1 cellular context compared by ENCODE assay signal in the genomic region with DNA sequence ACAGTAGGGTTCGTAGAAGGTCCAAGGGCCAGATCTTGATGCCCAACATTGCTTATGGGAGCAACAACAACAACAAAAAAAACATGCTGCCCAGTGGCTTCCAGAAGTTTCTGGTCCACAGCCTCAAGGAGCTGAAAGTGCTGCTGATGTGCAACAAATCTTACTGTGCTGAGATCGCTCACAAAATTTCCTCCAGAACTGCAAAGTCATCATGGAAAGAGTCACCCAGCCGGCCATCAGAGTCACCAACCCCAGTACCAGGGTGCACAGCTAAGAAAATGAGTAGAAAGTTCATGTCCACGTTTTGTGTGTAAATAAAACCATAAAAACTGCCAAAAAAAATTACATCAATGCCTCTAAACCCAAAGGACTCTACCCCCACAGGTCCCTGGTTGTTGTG.
TF ChIP-seq lines count a peak whose summit lies in the region.

No MANE protein-coding gene starts in this region.

TF ChIP-seq in IMR-90, 13 proteins besides CTCF, POLR2A, EP300 and RAD21:
- no peak for TF ChIP-seq MAZ (IDR thresholded peaks at IDR 0.05; ENCODE audit: borderline replicate concordance, low read depth, low read length)
- no peak for TF ChIP-seq RCOR1 (IDR thresholded peaks at IDR 0.05; ENCODE audit: insufficient replicate concordance, low read length)
- no peak for TF ChIP-seq SMC3 (IDR thresholded peaks at IDR 0.05; ENCODE audit: low read depth, low read length)
- TF ChIP-seq, protein P1, sequence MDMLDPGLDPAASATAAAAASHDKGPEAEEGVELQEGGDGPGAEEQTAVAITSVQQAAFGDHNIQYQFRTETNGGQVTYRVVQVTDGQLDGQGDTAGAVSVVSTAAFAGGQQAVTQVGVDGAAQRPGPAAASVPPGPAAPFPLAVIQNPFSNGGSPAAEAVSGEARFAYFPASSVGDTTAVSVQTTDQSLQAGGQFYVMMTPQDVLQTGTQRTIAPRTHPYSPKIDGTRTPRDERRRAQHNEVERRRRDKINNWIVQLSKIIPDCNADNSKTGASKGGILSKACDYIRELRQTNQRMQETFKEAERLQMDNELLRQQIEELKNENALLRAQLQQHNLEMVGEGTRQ (IDR thresholded peaks at IDR 0.05; ENCODE audit: low read depth, low read length): no peak
- TF ChIP-seq BHLHE40 (IDR thresholded peaks at IDR 0.05; ENCODE audit: low read depth, low read length): no peak
- no peak for TF ChIP-seq MAFK (IDR thresholded peaks at IDR 0.05; ENCODE audit: low read depth, low read length)
- TF ChIP-seq FOS (IDR thresholded peaks at IDR 0.05; ENCODE audit: low read depth, low read length): no peak
- TF ChIP-seq MXI1 (IDR thresholded peaks at IDR 0.05; ENCODE audit: borderline replicate concordance, low read depth, low read length): no peak
- no peak for TF ChIP-seq NFE2L2 (IDR thresholded peaks at IDR 0.05; ENCODE audit: low read depth, low read length)
- TF ChIP-seq, protein P2, sequence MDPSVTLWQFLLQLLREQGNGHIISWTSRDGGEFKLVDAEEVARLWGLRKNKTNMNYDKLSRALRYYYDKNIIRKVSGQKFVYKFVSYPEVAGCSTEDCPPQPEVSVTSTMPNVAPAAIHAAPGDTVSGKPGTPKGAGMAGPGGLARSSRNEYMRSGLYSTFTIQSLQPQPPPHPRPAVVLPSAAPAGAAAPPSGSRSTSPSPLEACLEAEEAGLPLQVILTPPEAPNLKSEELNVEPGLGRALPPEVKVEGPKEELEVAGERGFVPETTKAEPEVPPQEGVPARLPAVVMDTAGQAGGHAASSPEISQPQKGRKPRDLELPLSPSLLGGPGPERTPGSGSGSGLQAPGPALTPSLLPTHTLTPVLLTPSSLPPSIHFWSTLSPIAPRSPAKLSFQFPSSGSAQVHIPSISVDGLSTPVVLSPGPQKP (IDR thresholded peaks at IDR 0.05; ENCODE audit: borderline replicate concordance, low read depth, low read length): no peak
- TF ChIP-seq CHD1 (IDR thresholded peaks at IDR 0.05; ENCODE audit: low read depth, low read length): no peak
- TF ChIP-seq RFX5 (IDR thresholded peaks at IDR 0.05; ENCODE audit: low read depth, low read length): no peak
- no peak for TF ChIP-seq CEBPB (IDR thresholded peaks at IDR 0.05; ENCODE audit: low read depth, low read length)
